Comparison of ENCODE assay signal across 1 cellular context in genomic region chr15:68621535-68621934, GRCh38.
TF ChIP-seq lines count a peak whose summit lies in the region.

No MANE protein-coding gene starts in this region.

TF ChIP-seq in IMR-90, 13 proteins besides CTCF, POLR2A, EP300 and RAD21 (continued from another document):
- TF ChIP-seq, protein P1, sequence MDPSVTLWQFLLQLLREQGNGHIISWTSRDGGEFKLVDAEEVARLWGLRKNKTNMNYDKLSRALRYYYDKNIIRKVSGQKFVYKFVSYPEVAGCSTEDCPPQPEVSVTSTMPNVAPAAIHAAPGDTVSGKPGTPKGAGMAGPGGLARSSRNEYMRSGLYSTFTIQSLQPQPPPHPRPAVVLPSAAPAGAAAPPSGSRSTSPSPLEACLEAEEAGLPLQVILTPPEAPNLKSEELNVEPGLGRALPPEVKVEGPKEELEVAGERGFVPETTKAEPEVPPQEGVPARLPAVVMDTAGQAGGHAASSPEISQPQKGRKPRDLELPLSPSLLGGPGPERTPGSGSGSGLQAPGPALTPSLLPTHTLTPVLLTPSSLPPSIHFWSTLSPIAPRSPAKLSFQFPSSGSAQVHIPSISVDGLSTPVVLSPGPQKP (IDR thresholded peaks at IDR 0.05; ENCODE audit: borderline replicate concordance, low read depth, low read length) = no peak
